ENCODE assay signal across 24 cellular contexts in the genomic region with DNA sequence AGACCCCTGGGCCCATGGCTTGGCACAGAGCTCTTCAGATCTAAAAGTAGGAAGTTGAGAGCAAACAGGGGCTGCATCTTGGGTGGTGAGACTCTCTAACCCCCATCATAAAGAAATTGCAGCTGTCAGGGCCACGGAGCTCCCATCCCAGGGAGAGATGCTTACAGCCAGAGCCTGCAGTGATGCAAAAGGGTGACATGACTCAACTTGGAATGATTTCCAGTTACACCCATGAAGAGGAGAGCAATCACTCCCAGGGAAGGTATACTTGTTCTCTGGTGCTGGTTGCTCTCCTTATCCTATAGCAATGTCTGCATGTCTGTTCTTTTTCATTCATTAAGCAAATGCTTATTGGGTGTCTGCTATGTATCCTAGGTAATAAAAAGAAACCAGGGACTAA.
"Had no signal": no experiment of that assay in that cellular context is flagged by ENCODE, and none has a peak within 500 bp of the region (broad histone marks: within the 10 kb centered on the region; RNA-seq: fewer than 3 reads in every experiment).

No MANE protein-coding gene starts in this region.

- H3K9me3 Mint-ChIP-seq: activated B cell treated with CpG ODN at 0.5 μM for 24 hours; activated CD4-positive, alpha-beta memory T cell treated with anti-CD3 and anti-CD28 coated beads for 36 hours; activated CD4-positive, alpha-beta T cell treated with anti-CD3 and anti-CD28 coated beads, Interleukin-2, amount 10 ng/mL, durations not matched to agents 7 days and 5 days; activated T-cell treated with anti-CD3 and anti-CD28 coated beads, Interleukin-2, amount 50 U/mL, for 4 hours had no signal

- H3K4me3 ChIP-seq: ascending aorta, body of pancreas, cardiac muscle cell, Peyer's patch had no signal

- H3K4me1 ChIP-seq: ascending aorta, body of pancreas, Peyer's patch had no signal

- H3K36me3 Mint-ChIP-seq: activated CD4-positive, alpha-beta memory T cell treated with anti-CD3 and anti-CD28 coated beads for 36 hours; activated naive CD4-positive, alpha-beta T cell treated with anti-CD3 and anti-CD28 coated beads, Interleukin-2, amount 50 U/mL, for 72 hours had no signal

- ATAC-seq: activated naive CD4-positive, alpha-beta T cell treated with anti-CD3 and anti-CD28 coated beads, Interleukin-2, amount 50 U/mL, for 72 hours; activated naive CD8-positive, alpha-beta T cell treated with anti-CD3 and anti-CD28 coated beads, Interleukin-2, amount 50 U/mL, for 24 hours; activated T-cell treated with anti-CD3 and anti-CD28 coated beads, Interleukin-2, amount 50 U/mL, for 4 hours; body of pancreas; T-helper 17 cell had no signal

- H3K27ac Mint-ChIP-seq: activated B cell treated with CpG ODN at 0.5 μM for 24 hours; activated CD4-positive, alpha-beta memory T cell treated with anti-CD3 and anti-CD28 coated beads for 36 hours; activated CD4-positive, alpha-beta T cell treated with anti-CD3 and anti-CD28 coated beads, Interleukin-2, amount 10 ng/mL, durations not matched to agents 7 days and 5 days; activated naive CD4-positive, alpha-beta T cell treated with anti-CD3 and anti-CD28 coated beads, Interleukin-2, amount 50 U/mL, for 72 hours; activated naive CD8-positive, alpha-beta T cell treated with anti-CD3 and anti-CD28 coated beads, Interleukin-2, amount 50 U/mL, for 24 hours; T-helper 17 cell had no signal

- H3K9me3 ChIP-seq: ascending aorta, body of pancreas, Peyer's patch had no signal

- H3K36me3 ChIP-seq: ascending aorta, cardiac muscle cell, Peyer's patch had no signal

- H3K27ac ChIP-seq: ascending aorta, body of pancreas, cardiac muscle cell, Peyer's patch had no signal

- H3K4me1 Mint-ChIP-seq: activated B cell treated with CpG ODN at 0.5 μM for 24 hours; activated CD4-positive, alpha-beta T cell treated with anti-CD3 and anti-CD28 coated beads, Interleukin-2, amount 10 ng/mL, durations not matched to agents 7 days and 5 days; activated naive CD8-positive, alpha-beta T cell treated with anti-CD3 and anti-CD28 coated beads, Interleukin-2, amount 50 U/mL, for 24 hours; T-helper 17 cell had no signal

- H3K4me3 Mint-ChIP-seq: activated B cell treated with CpG ODN at 0.5 μM for 24 hours; activated CD4-positive, alpha-beta memory T cell treated with anti-CD3 and anti-CD28 coated beads for 36 hours; activated CD4-positive, alpha-beta T cell treated with anti-CD3 and anti-CD28 coated beads, Interleukin-2, amount 10 ng/mL, durations not matched to agents 7 days and 5 days; activated naive CD8-positive, alpha-beta T cell treated with anti-CD3 and anti-CD28 coated beads, Interleukin-2, amount 50 U/mL, for 24 hours; activated T-cell treated with anti-CD3 and anti-CD28 coated beads, Interleukin-2, amount 50 U/mL, for 4 hours; T-helper 17 cell had no signal

- DNase-seq: activated B cell treated with CpG ODN at 0.5 μM for 24 hours; activated CD4-positive, alpha-beta memory T cell treated with anti-CD3 and anti-CD28 coated beads for 36 hours; activated CD4-positive, alpha-beta T cell treated with anti-CD3 and anti-CD28 coated beads, Interleukin-2, amount 10 ng/mL, durations not matched to agents 7 days and 5 days; activated CD8-positive, alpha-beta memory T cell treated with anti-CD3 and anti-CD28 coated beads for 24 hours; activated effector memory CD4-positive, alpha-beta T cell treated with anti-CD3 and anti-CD28 coated beads, Interleukin-2, amount 50 U/mL, for 16 hours; activated naive CD4-positive, alpha-beta T cell treated with Interleukin-2 at 50 U/mL for 16 hours; activated naive CD8-positive, alpha-beta T cell treated with anti-CD3 and anti-CD28 coated beads, Interleukin-2, amount 50 U/mL, for 24 hours; activated T-cell treated with anti-CD3 and anti-CD28 coated beads, Interleukin-2, amount 50 U/mL, for 4 hours; amniotic stem cell; body of pancreas; Kasumi-1; NCI-H1048; NCI-H146; NCI-H2081 treated with DMSO at 0.1 percent for 48 hours; NCI-H226; NCI-H526; NCI-H82; Peyer's patch; SHP77 treated with DMSO at 0.1 percent for 48 hours; T-helper 17 cell; T-helper 9 cell had no signal

- H3K27me3 ChIP-seq: ascending aorta, body of pancreas, Peyer's patch had no signal
